10 cellular contexts compared by ENCODE assay signal in the genomic region with DNA sequence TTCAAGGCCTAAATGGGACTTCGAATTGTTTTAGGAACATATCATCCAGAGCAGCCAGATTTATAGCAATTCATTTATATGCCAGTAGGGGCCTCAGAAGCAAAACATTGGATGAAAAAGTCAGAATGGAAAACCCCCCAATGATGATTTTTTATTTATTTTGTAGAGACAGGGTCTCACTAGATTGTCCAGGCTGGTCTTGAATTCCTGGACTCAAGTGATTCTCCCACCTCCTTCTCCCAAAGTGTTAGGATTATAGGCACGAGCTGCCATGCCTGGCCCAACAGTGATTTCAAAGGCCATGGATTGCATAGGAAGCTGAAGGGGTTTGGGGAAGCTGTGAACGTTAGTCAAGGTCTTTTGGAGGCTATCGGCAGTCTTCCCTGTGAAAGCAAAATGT. TPM values are rescaled to one million over a fixed set of nuclear protein-coding genes. Genes with fewer than 3 reads are reported as not detected.
DNase-seq lines count a peak whose midpoint lies in the region; ATAC-seq, FAIRE-seq and TF ChIP-seq lines count a peak whose summit lies in the region.
"Had no signal": no experiment of that assay in that cellular context is flagged by ENCODE, and none has a peak within 500 bp of the region (broad histone marks: within the 10 kb centered on the region; RNA-seq: fewer than 3 reads in every experiment).

No MANE protein-coding gene starts in this region.

- H3K9ac ChIP-seq in astrocyte (ENCODE audit: low read length): no peak overlapping the region
- no peak overlapping the region for H3K9ac ChIP-seq in HepG2 (ENCODE audit: insufficient read depth, low read depth, low read length)

- ATAC-seq in HepG2: no peak
- ATAC-seq in GM19463 (IDR thresholded peaks at IDR 0.05; ENCODE audit: unreplicated experiment): no peak
- ATAC-seq in GM21367 (IDR thresholded peaks at IDR 0.05; ENCODE audit: unreplicated experiment): no peak

- CTCF ChIA-PET in HepG2 (lab: Yijun Ruan, JAX; ENCODE audit: low intra/inter-chr PET ratio, low total read pairs): no interaction called here

- no TSS peak for BruUV-seq in HepG2 (replicated peaks; lab: Mats Ljungman, UMichigan)

- H3K79me2 ChIP-seq in astrocyte (ENCODE audit: insufficient read depth, low read length) (peaks cover 12% of the 10 kb centered on the region), HepG2 (ENCODE audit: insufficient read depth, low read length) (peaks cover 10% of the 10 kb centered on the region)

- TF ChIP-seq POLR2A in HepG2 (IDR thresholded peaks at IDR 0.05; ENCODE audit: insufficient read depth in 1 of 2, low read depth in 2 of 2, low read length in 2 of 2): no peak

- no peaks in the 10 kb centered on the region for H3K27me3 Mint-ChIP-seq in astrocyte (ENCODE audit: low read depth, unreplicated experiment)

- FAIRE-seq in astrocyte (lab: Jason Lieb, UNC) (no peak), HepG2 (lab: Jason Lieb, UNC) (peak; percentile 53)
- FAIRE-seq: colon had no signal

- 57% methylated on average over 4 of the region's 4 CpGs for WGBS in HepG2 (ENCODE audit: low lambda C conversion rate)

- intact Hi-C loops in HepG2 (cut with micrococcal nuclease; ENCODE audit: unreplicated experiment) (no loop called here), ascending aorta (cut with DNase I) (no loop called here)

- H3K4me2 ChIP-seq in astrocyte (ENCODE audit: low read length) (no peak overlapping the region), HepG2 (ENCODE audit: low read depth, low read length) (no peak overlapping the region)

- H3K4me3 Mint-ChIP-seq in astrocyte (ENCODE audit: unreplicated experiment): no peak overlapping the region

- TF ChIP-seq EP300 in HepG2 (IDR thresholded peaks at IDR 0.05; ENCODE audit: low read depth in 2 of 2, low read length in 2 of 2): no peak
- no peak for TF ChIP-seq EP300 in HepG2 (CRISPR knock-in tag; IDR thresholded peaks at IDR 0.05; ENCODE audit: borderline replicate concordance)

- no peak overlapping the region for H3K27ac ChIP-seq in astrocyte (ENCODE audit: low read depth, low read length)
- H3K27ac ChIP-seq in HepG2 (ENCODE audit: extremely low read length, insufficient read depth, low read length): peak overlapping the region; percentile 5
- H3K27ac ChIP-seq in ascending aorta: no peak overlapping the region

- H3K36me3 Mint-ChIP-seq in astrocyte (ENCODE audit: low read depth, unreplicated experiment): no peaks in the 10 kb centered on the region

- H2AFZ ChIP-seq in astrocyte (ENCODE audit: low read depth, low read length) (no peak overlapping the region), HepG2 (ENCODE audit: low read length) (no peak overlapping the region)

- in situ Hi-C loops in GM13977 (cut with MboI; ENCODE audit: low pct_unique_long_range_greater_than_20kb, low sequenced_read_pairs, unreplicated experiment) (no loop called here), HepG2 (cut with HindIII; ENCODE audit: extremely low pct_ligation_motif_present, low pct_unique_long_range_greater_than_20kb) (no loop called here)

- H3K4me1 Mint-ChIP-seq in astrocyte (ENCODE audit: low read depth, unreplicated experiment): peaks cover 10% of the 10 kb centered on the region

- H3K9me3 Mint-ChIP-seq in astrocyte (ENCODE audit: unreplicated experiment): peaks cover 2% of the 10 kb centered on the region

- H4K20me1 ChIP-seq in astrocyte (ENCODE audit: insufficient read depth, low read length): peaks cover 8% of the 10 kb centered on the region
- H4K20me1 ChIP-seq in HepG2 (ENCODE audit: insufficient read depth, low read length): no peaks in the 10 kb centered on the region

- H3K27ac Mint-ChIP-seq in astrocyte (ENCODE audit: unreplicated experiment): no peak overlapping the region

- H3K4me3 ChIP-seq in astrocyte (ENCODE audit: insufficient read depth, low read depth, low read length) (no peak overlapping the region), HepG2 (replicated peaks in 1 of 3; ENCODE audit: insufficient read depth in 1 of 3, low read depth in 2 of 3, low read length in 3 of 3) (no peak overlapping the region), ascending aorta (no peak overlapping the region)

- 0 out of 2 replicates have a peak, but pooled peaks have one; percentile 12 for TF ChIP-seq RAD21 in HepG2 (CRISPR knock-in tag; IDR thresholded peaks at IDR 0.05)

- no peaks in the 10 kb centered on the region for H3K27me3 ChIP-seq in astrocyte (ENCODE audit: insufficient read depth, low read length)
- no peaks in the 10 kb centered on the region; a peak in 1 of 5 replicates for H3K27me3 ChIP-seq in HepG2 (ENCODE audit: control insufficient read depth in 1 of 2, insufficient read depth in 2 of 2, low read length in 2 of 2)
- no peaks in the 10 kb centered on the region for H3K27me3 ChIP-seq in ascending aorta

- H3K36me3 ChIP-seq in astrocyte (ENCODE audit: insufficient read depth, low read length) (no peaks in the 10 kb centered on the region), HepG2 (replicated peaks in 1 of 2; ENCODE audit: control insufficient read depth in 1 of 2, insufficient read depth in 2 of 2, low read length in 2 of 2) (no peaks in the 10 kb centered on the region), ascending aorta (no peaks in the 10 kb centered on the region)

- H3K9me3 ChIP-seq in astrocyte (ENCODE audit: insufficient read depth, low read depth, low read length) (no peaks in the 10 kb centered on the region), HepG2 (ENCODE audit: low read length) (no peaks in the 10 kb centered on the region), ascending aorta (no peaks in the 10 kb centered on the region)

- POLR2A ChIA-PET in HepG2 (lab: Yijun Ruan, JAX): no interaction called here

- TF ChIP-seq CTCF in GM13977 (IDR thresholded peaks at IDR 0.05; ENCODE audit: extremely low read depth, insufficient read depth, missing control alignments): peak; percentile 35
- peak; percentile 20 for TF ChIP-seq CTCF in astrocyte (IDR thresholded peaks at IDR 0.05; ENCODE audit: insufficient read depth, low read depth, low read length)
- TF ChIP-seq CTCF in HepG2 (CRISPR knock-in tag; IDR thresholded peaks at IDR 0.05): no peak
- peak in 1 of 3 experiments; percentile 37 for TF ChIP-seq CTCF in ascending aorta (IDR thresholded peaks at IDR 0.05)

- peaks cover 20% of the 10 kb centered on the region for H3K4me1 ChIP-seq in astrocyte (ENCODE audit: insufficient read depth, low read length)
- peaks cover 24% of the 10 kb centered on the region for H3K4me1 ChIP-seq in HepG2 (ENCODE audit: insufficient read depth, low read length)
- H3K4me1 ChIP-seq in ascending aorta: peaks cover 0 to 10% of the 10 kb centered on the region in 2 donors

- DNase-seq in AG20443 (ENCODE audit: low spot score): peak; percentile 29
- no peak for DNase-seq in GM13977 (ENCODE audit: low spot score)
- no peak for DNase-seq in astrocyte (ENCODE audit: low read depth)
- no peak for DNase-seq in HepG2 (ENCODE audit: low spot score)
- DNase-seq in medulla oblongata (ENCODE audit: extremely low spot score): no peak
- DNase-seq in ascending aorta (ENCODE audit: low spot score in 2 of 2): no peak
- DNase-seq: NCI-H1105 treated with DMSO at 0.1 percent for 48 hours had no signal

RNA-seq across cellular contexts. Expression of gene TTC7A, which starts 3.6 kb away (rescaled TPM):
- total RNA-seq in astrocyte (13.1 and 16.4 TPM in 2 replicates), HepG2 (2016; rRNA removed; fragmentation: Illumina TruSeq; extraction: Trizol) (21.0 and 24.0 TPM in 2 replicates), ascending aorta (181 TPM)
- total RNA-seq in HepG2 (2016; cell fraction: cytosol; rRNA removed; fragmentation: Illumina TruSeq; extraction: Trizol; ENCODE audit: low read depth): 8.3 and 8.9 TPM in 2 replicates
- total RNA-seq in HepG2 (2016; cell fraction: insoluble cytoplasmic fraction; rRNA removed; fragmentation: Illumina TruSeq; extraction: Trizol): 17.8 and 24.5 TPM in 2 replicates
- total RNA-seq in HepG2 (2016; cell fraction: membrane; rRNA removed; fragmentation: Illumina TruSeq; extraction: Trizol): 18.3 and 18.8 TPM in 2 replicates
- 28.5 and 28.8 TPM in 2 replicates for total RNA-seq in HepG2 (2016; cell fraction: nucleus; rRNA removed; fragmentation: Illumina TruSeq; extraction: Trizol)
- 23.7 and 25.2 TPM in 2 replicates for polyA plus RNA-seq in HepG2 (2011; rRNA removed)
- polyA plus RNA-seq in HepG2 (2011; cell fraction: cytosol; rRNA removed): 16.5 and 24.2 TPM in 2 replicates
- polyA plus RNA-seq in HepG2 (2011; cell fraction: nucleus; rRNA removed): 65.7 and 80.5 TPM in 2 replicates
- 20.4 and 24.1 TPM in 2 replicates for polyA plus RNA-seq in HepG2 (2012)
- polyA plus RNA-seq in HepG2 (2016; cell fraction: cytosol; fragmentation: Illumina TruSeq; extraction: Trizol; ENCODE audit: low read depth): 5.7 and 5.8 TPM in 2 replicates
- polyA plus RNA-seq in HepG2 (2016; cell fraction: insoluble cytoplasmic fraction; fragmentation: Illumina TruSeq; extraction: Trizol; ENCODE audit: low read depth): 19.1 and 24.2 TPM in 2 replicates
- polyA plus RNA-seq in HepG2 (2016; cell fraction: membrane; fragmentation: Illumina TruSeq; extraction: Trizol; ENCODE audit: low read depth): 11.6 and 14.8 TPM in 2 replicates
- 29.2 and 31.6 TPM in 2 replicates for polyA plus RNA-seq in HepG2 (2016; cell fraction: nucleus; fragmentation: Illumina TruSeq; extraction: Trizol; ENCODE audit: insufficient read depth, low read depth)
- 25.8 and 60.0 TPM in 2 replicates for polyA minus RNA-seq in HepG2 (2011; rRNA and poly(A)+ RNA removed; ENCODE audit: low replicate concordance)
- 12.9 and 13.4 TPM in 2 replicates for polyA minus RNA-seq in HepG2 (2011; cell fraction: cytosol; rRNA and poly(A)+ RNA removed)
- 37.9 and 48.2 TPM in 2 replicates for polyA minus RNA-seq in HepG2 (2011; cell fraction: nucleus; rRNA and poly(A)+ RNA removed)

RNA-seq across cellular contexts. Expression of gene MCFD2, which starts 21.9 kb away (rescaled TPM):
- 161 and 165 TPM in 2 replicates for total RNA-seq in astrocyte
- total RNA-seq in HepG2 (2016; rRNA removed; fragmentation: Illumina TruSeq; extraction: Trizol): 191 and 232 TPM in 2 replicates
- total RNA-seq in HepG2 (2016; cell fraction: cytosol; rRNA removed; fragmentation: Illumina TruSeq; extraction: Trizol; ENCODE audit: low read depth): 20.4 and 23.3 TPM in 2 replicates
- total RNA-seq in HepG2 (2016; cell fraction: insoluble cytoplasmic fraction; rRNA removed; fragmentation: Illumina TruSeq; extraction: Trizol): 188 and 227 TPM in 2 replicates
- total RNA-seq in HepG2 (2016; cell fraction: membrane; rRNA removed; fragmentation: Illumina TruSeq; extraction: Trizol): 73.2 and 79.2 TPM in 2 replicates
- total RNA-seq in HepG2 (2016; cell fraction: nucleus; rRNA removed; fragmentation: Illumina TruSeq; extraction: Trizol): 172 and 204 TPM in 2 replicates
- polyA plus RNA-seq in HepG2 (2011; rRNA removed): 170 and 183 TPM in 2 replicates
- polyA plus RNA-seq in HepG2 (2011; cell fraction: cytosol; rRNA removed): 120 and 161 TPM in 2 replicates
- polyA plus RNA-seq in HepG2 (2011; cell fraction: nucleus; rRNA removed): 48.7 and 68.4 TPM in 2 replicates
- polyA plus RNA-seq in HepG2 (2012): 135 and 170 TPM in 2 replicates
- polyA plus RNA-seq in HepG2 (2016; cell fraction: cytosol; fragmentation: Illumina TruSeq; extraction: Trizol; ENCODE audit: low read depth): 30.7 and 36.6 TPM in 2 replicates
- polyA plus RNA-seq in HepG2 (2016; cell fraction: insoluble cytoplasmic fraction; fragmentation: Illumina TruSeq; extraction: Trizol; ENCODE audit: low read depth): 146 TPM in 2 replicates
- polyA plus RNA-seq in HepG2 (2016; cell fraction: membrane; fragmentation: Illumina TruSeq; extraction: Trizol; ENCODE audit: low read depth): 43.2 and 44.0 TPM in 2 replicates
- polyA plus RNA-seq in HepG2 (2016; cell fraction: nucleus; fragmentation: Illumina TruSeq; extraction: Trizol; ENCODE audit: insufficient read depth, low read depth): 201 and 204 TPM in 2 replicates
- polyA minus RNA-seq in HepG2 (2011; rRNA and poly(A)+ RNA removed; ENCODE audit: low replicate concordance): 95.6 and 263 TPM in 2 replicates
- 122 and 129 TPM in 2 replicates for polyA minus RNA-seq in HepG2 (2011; cell fraction: cytosol; rRNA and poly(A)+ RNA removed)
- 66.2 and 98.2 TPM in 2 replicates for polyA minus RNA-seq in HepG2 (2011; cell fraction: nucleus; rRNA and poly(A)+ RNA removed)
- 171 TPM for total RNA-seq in ascending aorta
